Comparison of ENCODE assay signal across 31 cellular contexts in genomic region chr4:174494146-174494545, GRCh38. TPM values are rescaled to one million over a fixed set of nuclear protein-coding genes. Genes with fewer than 3 reads are reported as not detected.
"Had no signal": no experiment of that assay in that cellular context is flagged by ENCODE, and none has a peak within 500 bp of the region (broad histone marks: within the 10 kb centered on the region; RNA-seq: fewer than 3 reads in every experiment).

No MANE protein-coding gene starts in this region.

- DNase-seq: activated CD4-positive, alpha-beta memory T cell treated with anti-CD3 and anti-CD28 coated beads, Interleukin-2, amount 10 ng/mL, durations not matched to agents 7 days and 5 days; activated CD4-positive, alpha-beta T cell treated with anti-CD3 and anti-CD28 coated beads for 1 hour; activated CD4-positive, CD25-positive, alpha-beta regulatory T cell; activated CD8-positive, alpha-beta memory T cell treated with anti-CD3 and anti-CD28 coated beads for 24 hours; activated CD8-positive, alpha-beta memory T cell treated with anti-CD3 and anti-CD28 coated beads, Interleukin-2, amount 10 ng/mL, durations not matched to agents 7 days and 5 days; activated CD8-positive, alpha-beta memory T cell treated with anti-CD3 and anti-CD28 coated beads, Interleukin-2, amount 50 U/mL, for 48 hours; activated gamma-delta T cell; activated naive CD4-positive, alpha-beta T cell treated with Interleukin-2 at 50 U/mL for 16 hours; activated naive CD8-positive, alpha-beta T cell treated with anti-CD3 and anti-CD28 coated beads, Interleukin-2, amount 10 ng/mL, durations not matched to agents 7 days and 5 days; amygdala; KG1; NCI-H1092 treated with DMSO at 0.1 percent for 48 hours; NCI-H1417; NCI-H146; NCI-H187; NCI-H2029 treated with DMSO at 0.1 percent for 48 hours; NCI-H2107; NCI-H2171; NCI-H510A; NCI-H526; NCI-H748 treated with DMSO at 0.1 percent for 48 hours; PC-9; Right ventricle myocardium superior; SW 1271; T1000; WERI-Rb-1 had no signal

- H3K27me3 ChIP-seq: ascending aorta, cardiac muscle cell had no signal

- H3K9me3 Mint-ChIP-seq: activated CD4-positive, alpha-beta memory T cell treated with anti-CD3 and anti-CD28 coated beads, Interleukin-2, amount 10 ng/mL, durations not matched to agents 7 days and 5 days; activated naive CD4-positive, alpha-beta T cell treated with anti-CD3 and anti-CD28 coated beads, Interleukin-2, amount 50 U/mL, for 24 hours; activated naive CD8-positive, alpha-beta T cell treated with anti-CD3 and anti-CD28 coated beads, Interleukin-2, amount 10 ng/mL, durations not matched to agents 7 days and 5 days; central memory CD8-positive, alpha-beta T cell had no signal

- H3K9me3 ChIP-seq: ascending aorta had no signal

- H3K4me1 ChIP-seq: ascending aorta had no signal

- H3K4me2 ChIP-seq: PC-9 had no signal

- H3K27ac ChIP-seq: ascending aorta, cardiac muscle cell, PC-9, WERI-Rb-1 had no signal

- H3K27ac Mint-ChIP-seq: activated CD4-positive, alpha-beta memory T cell treated with anti-CD3 and anti-CD28 coated beads, Interleukin-2, amount 10 ng/mL, durations not matched to agents 7 days and 5 days; activated CD8-positive, alpha-beta memory T cell treated with anti-CD3 and anti-CD28 coated beads, Interleukin-2, amount 10 ng/mL, durations not matched to agents 7 days and 5 days; activated naive CD4-positive, alpha-beta T cell treated with anti-CD3 and anti-CD28 coated beads, Interleukin-2, amount 50 U/mL, for 24 hours; activated naive CD8-positive, alpha-beta T cell treated with anti-CD3 and anti-CD28 coated beads, Interleukin-2, amount 10 ng/mL, durations not matched to agents 7 days and 5 days had no signal

- H3K27me3 Mint-ChIP-seq: activated CD4-positive, alpha-beta memory T cell treated with anti-CD3 and anti-CD28 coated beads, Interleukin-2, amount 10 ng/mL, durations not matched to agents 7 days and 5 days; activated CD8-positive, alpha-beta memory T cell treated with anti-CD3 and anti-CD28 coated beads, Interleukin-2, amount 10 ng/mL, durations not matched to agents 7 days and 5 days; activated naive CD4-positive, alpha-beta T cell treated with anti-CD3 and anti-CD28 coated beads, Interleukin-2, amount 50 U/mL, for 24 hours; activated naive CD8-positive, alpha-beta T cell treated with anti-CD3 and anti-CD28 coated beads, Interleukin-2, amount 10 ng/mL, durations not matched to agents 7 days and 5 days; central memory CD8-positive, alpha-beta T cell had no signal

- H3K4me3 Mint-ChIP-seq: activated CD4-positive, alpha-beta memory T cell treated with anti-CD3 and anti-CD28 coated beads, Interleukin-2, amount 10 ng/mL, durations not matched to agents 7 days and 5 days; activated CD8-positive, alpha-beta memory T cell treated with anti-CD3 and anti-CD28 coated beads, Interleukin-2, amount 10 ng/mL, durations not matched to agents 7 days and 5 days; activated naive CD4-positive, alpha-beta T cell treated with anti-CD3 and anti-CD28 coated beads, Interleukin-2, amount 50 U/mL, for 24 hours; activated naive CD8-positive, alpha-beta T cell treated with anti-CD3 and anti-CD28 coated beads, Interleukin-2, amount 10 ng/mL, durations not matched to agents 7 days and 5 days; central memory CD8-positive, alpha-beta T cell had no signal

- H3K4me3 ChIP-seq: ascending aorta, cardiac muscle cell, PC-9 had no signal

- H3K36me3 Mint-ChIP-seq: activated naive CD4-positive, alpha-beta T cell treated with anti-CD3 and anti-CD28 coated beads, Interleukin-2, amount 50 U/mL, for 24 hours had no signal

- ATAC-seq: activated CD8-positive, alpha-beta memory T cell treated with anti-CD3 and anti-CD28 coated beads, Interleukin-2, amount 10 ng/mL, durations not matched to agents 7 days and 5 days had no signal

- H3K4me1 Mint-ChIP-seq: central memory CD8-positive, alpha-beta T cell had no signal

- H3K36me3 ChIP-seq: ascending aorta, cardiac muscle cell, WERI-Rb-1 had no signal

- H2AFZ ChIP-seq: PC-9 had no signal

RNA-seq across cellular contexts. Expression of gene HPGD, which starts 28.1 kb away (rescaled TPM):
- total RNA-seq: LHCN-M2 had no signal
